In the genomic region with DNA sequence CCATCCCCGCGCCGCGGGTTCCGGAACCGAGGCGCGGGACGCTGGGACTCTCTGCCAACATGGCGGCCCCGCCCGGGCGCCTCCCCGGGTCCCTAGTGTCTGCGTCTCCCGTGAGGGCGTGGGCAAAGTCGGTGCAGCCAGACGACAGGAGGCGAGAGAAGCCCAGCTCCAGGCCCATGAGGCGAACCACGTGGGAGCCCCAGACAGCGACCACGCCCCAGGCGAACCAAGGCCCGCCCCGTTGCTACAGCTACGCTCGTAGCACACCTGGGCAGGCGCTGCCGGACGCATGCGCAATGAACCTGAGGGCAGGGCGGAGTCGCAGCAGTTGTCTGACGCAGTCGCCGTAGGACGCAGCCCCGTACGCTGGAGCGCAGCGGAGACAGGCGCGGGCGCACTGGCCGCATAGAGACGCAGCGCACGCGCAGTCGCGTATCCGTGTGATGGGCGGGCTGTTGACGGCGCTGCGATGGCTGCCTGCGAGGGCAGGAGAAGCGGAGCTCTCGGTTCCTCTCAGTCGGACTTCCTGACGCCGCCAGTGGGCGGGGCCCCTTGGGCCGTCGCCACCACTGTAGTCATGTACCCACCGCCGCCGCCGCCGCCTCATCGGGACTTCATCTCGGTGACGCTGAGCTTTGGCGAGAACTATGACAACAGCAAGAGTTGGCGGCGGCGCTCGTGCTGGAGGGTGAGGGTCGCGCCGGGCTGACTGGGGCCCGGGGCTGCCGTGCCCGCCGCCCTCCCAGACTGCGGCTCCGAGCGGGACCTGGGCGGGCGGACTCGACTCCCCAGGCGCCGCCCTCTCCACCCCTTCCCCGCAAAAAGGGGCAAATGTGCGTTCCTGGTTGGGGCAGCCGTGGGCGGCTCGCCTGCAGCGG, we compare ENCODE assay signal across 8 cellular contexts. TPM values are rescaled to one million over a fixed set of nuclear protein-coding genes. Genes with fewer than 3 reads are reported as not detected.
DNase-seq lines count a peak whose midpoint lies in the region; ATAC-seq, FAIRE-seq and TF ChIP-seq lines count a peak whose summit lies in the region.

A gene (plus strand): TSS at position 455 of the 878 bp plus-strand sequence. CDS start 15 bp downstream, at position 470.

- no peak for TF ChIP-seq CTCF in astrocyte of the cerebellum (IDR thresholded peaks at IDR 0.05; ENCODE audit: low read depth, low read length, missing control alignments)

- WGBS in aorta, 2 donors = 0% methylated on average over 90 to 101 of the region's 101 CpGs

- H3K27me3 ChIP-seq in rectal smooth muscle tissue (ENCODE audit: control insufficient read depth, insufficient read depth, low read length) (no peaks in the 10 kb centered on the region), aorta (ENCODE audit: control insufficient read depth in 1 of 2, insufficient read depth in 2 of 2, low read length in 1 of 2) (no peaks in the 10 kb centered on the region)

- DNase-seq in GM18507 (ENCODE audit: extremely low spot score, insufficient read length, low read depth) (peak; percentile 96), NCI-H2029 treated with DMSO at 0.1 percent for 48 hours (lab: John Stamatoyannopoulos, UW) (peak; percentile 90), T-helper 9 cell (peak; percentile 99), astrocyte of the cerebellum (ENCODE audit: low read depth) (peak; percentile 94), hepatic stellate cell (ENCODE audit: low spot score) (peak; percentile 99), aorta (peak; percentile 99)

- FAIRE-seq in GM18507 (lab: Jason Lieb, UNC) = peak; percentile 99

- in situ Hi-C loops in astrocyte of the cerebellum (cut with HindIII; ENCODE audit: low sequenced_read_pairs) = no loop called here

- H3K9me3 ChIP-seq in aorta (ENCODE audit: control insufficient read depth, low read length) = no peaks in the 10 kb centered on the region

- H3K27ac ChIP-seq in rectal smooth muscle tissue (ENCODE audit: low read depth, low read length) (peak within 1 kb of the TSS; percentile 91), aorta (ENCODE audit: low read depth in 1 of 2, low read length in 2 of 2) (peak within 1 kb of the TSS; percentile 14 to 80)

- intact Hi-C loops in aorta (cut with DNase I) = no loop called here

- ATAC-seq in HG02981 (IDR thresholded peaks at IDR 0.05; ENCODE audit: unreplicated experiment) (peak; percentile 79), aorta (ENCODE audit: low FRiP score) (peak; percentile 96)

- peaks cover 4% of the 10 kb centered on the region for H3K4me1 ChIP-seq in rectal smooth muscle tissue (ENCODE audit: control insufficient read depth, insufficient read depth, low read length)
- no peaks in the 10 kb centered on the region for H3K4me1 ChIP-seq in aorta (ENCODE audit: control insufficient read depth in 1 of 2, insufficient read depth in 2 of 2, low read length in 2 of 2)

- H3K36me3 ChIP-seq in rectal smooth muscle tissue (ENCODE audit: control insufficient read depth, insufficient read depth, low read length) (no peaks in the 10 kb centered on the region), aorta (ENCODE audit: control insufficient read depth in 1 of 2, insufficient read depth in 2 of 2, low read length in 1 of 2) (no peaks in the 10 kb centered on the region)

- peak within 1 kb of the TSS; percentile 66 for H3K9ac ChIP-seq in rectal smooth muscle tissue (ENCODE audit: low read length)

- H3K4me3 ChIP-seq in astrocyte of the cerebellum (ENCODE audit: low read depth, low read length) (peak within 1 kb of the TSS; percentile 82), rectal smooth muscle tissue (ENCODE audit: low read length) (peak within 1 kb of the TSS; percentile 69), aorta (ENCODE audit: low read length in 2 of 2) (peak within 1 kb of the TSS; percentile 51 to 55)

RNA-seq across cellular contexts. Expression of the gene that starts here (rescaled TPM):
- 10 to 100 TPM; 28.4 to 52.2 TPM for total RNA-seq in aorta
- polyA plus RNA-seq in aorta = 100 to 1,000 TPM in 1 of 2 donors, 10 to 100 TPM in 1; 21.2 to 104 TPM

Comparison
In these comparisons a context has a peak if more than half of its experiments do, and no peak if none do; other contexts are left out.
1. Peak in every context shown above with its lines: DNase-seq, ATAC-seq, H3K4me3 ChIP-seq and H3K27ac ChIP-seq.